In genomic region chr19:41265376-41266153, GRCh38 we compare ENCODE assay signal across 7 cellular contexts. TPM values are rescaled to one million over a fixed set of nuclear protein-coding genes. Genes with fewer than 3 reads are reported as not detected.
DNase-seq lines count a peak whose midpoint lies in the region; ATAC-seq and TF ChIP-seq lines count a peak whose summit lies in the region.

No MANE protein-coding gene starts in this region.

- WGBS in mammary epithelial cell (ENCODE audit: low coverage, missing lambda C conversion rate) = 3% methylated on average over 9 of the region's 17 CpGs
- WGBS in transverse colon (ENCODE audit: low coverage in 1 of 2), 2 donors = 3% methylated on average over 17 of the region's 17 CpGs; no CpG with 5 or more reads in 1 of the 2 donors

- TF ChIP-seq CTCF in GM12865 (IDR thresholded peaks at IDR 0.05; ENCODE audit: insufficient read depth, low read depth, low read length, missing control alignments) (no peak), OCI-LY7 (conservative IDR thresholded peaks at IDR 0.05; ENCODE audit: low read length) (no peak), mammary epithelial cell (conservative IDR thresholded peaks at IDR 0.05 in 1 of 2, IDR thresholded peaks at IDR 0.05 in 1 of 2; ENCODE audit: extremely low read depth in 1 of 2, insufficient read depth in 1 of 2, low read depth in 1 of 2, low read length in 2 of 2) (no peak), lower lobe of right lung (IDR thresholded peaks at IDR 0.05) (no peak), transverse colon (IDR thresholded peaks at IDR 0.05) (no peak)

- CTCF ChIA-PET in OCI-LY7 (lab: Charles Lee; ENCODE audit: unreplicated experiment) = interaction anchor here (0.5 to 0.7 kb wide), 3 partner anchors 26 to 732 kb away, joined by 3 to 15 read pairs (median 4); no protein-coding TSS in a partner anchor
- CTCF ChIA-PET in mammary epithelial cell (lab: Charles Lee; ENCODE audit: low non-redundant PET) = no interaction called here

- POLR2A ChIA-PET in OCI-LY7 (lab: Charles Lee) = interaction anchor here (0.6 to 1.4 kb wide), 4 partner anchors 21 to 216 kb away, joined by 3 read pairs; partner anchors contain the start of gene B9D2

- H3K4me1 ChIP-seq in OCI-LY7 (ENCODE audit: insufficient read depth, low read length, poor library complexity, severe bottlenecking) (peaks cover 15% of the 10 kb centered on the region), mammary epithelial cell (ENCODE audit: insufficient read depth, low read length) (peaks cover 20% of the 10 kb centered on the region), lower lobe of right lung (peaks cover 37% of the 10 kb centered on the region), transverse colon (peaks cover 11 to 32% (median 26%) of the 10 kb centered on the region in 4 donors)

- no peaks in the 10 kb centered on the region for H3K9me2 ChIP-seq in OCI-LY7 (ENCODE audit: insufficient read depth, low read length)

- no peak for ATAC-seq in lower lobe of right lung
- no peak for ATAC-seq in GM18517 (IDR thresholded peaks at IDR 0.05; ENCODE audit: unreplicated experiment)

- H4K20me1 ChIP-seq in OCI-LY7 (ENCODE audit: insufficient read depth, low read length) = peaks cover 19% of the 10 kb centered on the region
- H4K20me1 ChIP-seq in mammary epithelial cell (ENCODE audit: insufficient read depth, low read length) = no peaks in the 10 kb centered on the region

- H3K9ac ChIP-seq in mammary epithelial cell (ENCODE audit: insufficient read depth, low read length) = peak overlapping the region; percentile 92

- TF ChIP-seq POLR2A in transverse colon (IDR thresholded peaks at IDR 0.05) = peak; percentile 16

- H3K27me3 ChIP-seq in mammary epithelial cell (ENCODE audit: insufficient read depth, low read length) (no peaks in the 10 kb centered on the region), lower lobe of right lung (ENCODE audit: low read depth) (no peaks in the 10 kb centered on the region), transverse colon (no peaks in the 10 kb centered on the region)

- in situ Hi-C loops in mammary epithelial cell (cut with MboI; ENCODE audit: low sequenced_read_pairs in 2 of 2) = no loop called here
- in situ Hi-C loops in transverse colon (cut with MboI; ENCODE audit: low pct_ligation_motif_present in 1 of 4, low pct_unique_long_range_greater_than_20kb in 1 of 4, low sequenced_read_pairs in 3 of 4) = loop anchor here in 1 of 4 donors (25.0 kb wide), 1 partner anchor 603 kb away; no protein-coding TSS in a partner anchor

- no peaks in the 10 kb centered on the region for H3K9me3 ChIP-seq in OCI-LY7 (ENCODE audit: low read length)
- H3K9me3 ChIP-seq in mammary epithelial cell (replicated peaks; ENCODE audit: insufficient read depth, low read length) = no peaks in the 10 kb centered on the region
- H3K9me3 ChIP-seq in lower lobe of right lung = no peaks in the 10 kb centered on the region
- no peaks in the 10 kb centered on the region for H3K9me3 ChIP-seq in transverse colon

- H3K4me2 ChIP-seq in OCI-LY7 (ENCODE audit: low read length) = peak overlapping the region; percentile 81
- peak overlapping the region; percentile 70 for H3K4me2 ChIP-seq in mammary epithelial cell (ENCODE audit: insufficient read depth, low read depth, low read length)

- peak; percentile 35 for DNase-seq in GM12865 (ENCODE audit: low read depth)
- peak; percentile 17 for DNase-seq in OCI-LY7 (ENCODE audit: low spot score)
- peak; percentile 16 for DNase-seq in mammary epithelial cell
- no peak for DNase-seq in lower lobe of right lung
- DNase-seq in transverse colon = peak; percentile 24
- DNase-seq in stimulated activated CD4-positive, alpha-beta T cell treated with anti-CD3 and anti-CD28 coated beads, Interleukin-4, amount 100 ng/mL, for 24 hours = no peak

- peak overlapping the region; percentile 83 for H3K27ac ChIP-seq in OCI-LY7 (ENCODE audit: low read depth, low read length, poor library complexity, severe bottlenecking)
- peak overlapping the region; percentile 92 for H3K27ac ChIP-seq in mammary epithelial cell (ENCODE audit: insufficient read depth, low read depth, low read length)
- peak overlapping the region; percentile 100 for H3K27ac ChIP-seq in lower lobe of right lung
- H3K27ac ChIP-seq in transverse colon = peak overlapping the region; percentile 99 to 100 (median 100)

- intact Hi-C loops in OCI-LY7 (cut with micrococcal nuclease; ENCODE audit: unreplicated experiment) (loop anchor here (2.0 kb wide), 1 partner anchor 61 kb away; no protein-coding TSS in a partner anchor), mammary epithelial cell (cut with micrococcal nuclease) (no loop called here), lower lobe of right lung (cut with DNase I) (no loop called here), transverse colon (cut with DNase I; ENCODE audit: low total_unique reads) (no loop called here)

- no peak for TF ChIP-seq EP300 in transverse colon (IDR thresholded peaks at IDR 0.05; ENCODE audit: low read depth)

- H3K4me3 ChIP-seq in GM12865 (ENCODE audit: low read depth, low read length) = peak overlapping the region; percentile 89
- H3K4me3 ChIP-seq in OCI-LY7 (ENCODE audit: low read depth, low read length, poor library complexity, severe bottlenecking) = peak overlapping the region; percentile 96
- H3K4me3 ChIP-seq in mammary epithelial cell (replicated peaks in 1 of 3; ENCODE audit: insufficient read depth in 1 of 3, low read depth in 2 of 3, low read length in 3 of 3) = peak overlapping the region; percentile 85 to 93 (median 87)
- H3K4me3 ChIP-seq in lower lobe of right lung = peak overlapping the region; percentile 96
- peak overlapping the region; percentile 89 to 99 (median 98) for H3K4me3 ChIP-seq in transverse colon

- H3K79me2 ChIP-seq in OCI-LY7 (ENCODE audit: insufficient read depth, low read depth, low read length) (peaks cover 61% of the 10 kb centered on the region), mammary epithelial cell (ENCODE audit: insufficient read depth, low read length) (peaks cover 65% of the 10 kb centered on the region)

- H2AFZ ChIP-seq in OCI-LY7 (ENCODE audit: low read length) (no peak overlapping the region), mammary epithelial cell (ENCODE audit: low read depth, low read length) (peak overlapping the region; percentile 56)

- dilution Hi-C loops in mammary epithelial cell (cut with HindIII; ENCODE audit: low sequenced_read_pairs) = no loop called here

- peaks cover 55% of the 10 kb centered on the region for H3K36me3 ChIP-seq in OCI-LY7 (ENCODE audit: insufficient read depth, low read length)
- H3K36me3 ChIP-seq in mammary epithelial cell (ENCODE audit: insufficient read depth, low read length) = peaks cover 14% of the 10 kb centered on the region
- peaks cover 31% of the 10 kb centered on the region for H3K36me3 ChIP-seq in lower lobe of right lung
- H3K36me3 ChIP-seq in transverse colon = peaks cover 0 to 30% (median 13%) of the 10 kb centered on the region in 4 donors

- no TSS peak for BruUV-seq in OCI-LY7 (replicated peaks; lab: Mats Ljungman, UMichigan)
- no TSS peak for BruUV-seq in mammary epithelial cell (replicated peaks; lab: Mats Ljungman, UMichigan)

RNA-seq across cellular contexts. Expression of gene HNRNPUL1, which starts 1.4 kb away (rescaled TPM):
- 194 and 200 TPM in 2 replicates for total RNA-seq in OCI-LY7 (2014; rRNA removed; shearing (Covaris generic))
- total RNA-seq in OCI-LY7 (2022) = 360 and 377 TPM in 2 replicates
- 100 to 1,000 TPM in 1 of 2 donors, 10 to 100 TPM in 1; 80.7 to 175 TPM for total RNA-seq in mammary epithelial cell
- polyA plus RNA-seq in mammary epithelial cell = 38.8 TPM
- polyA minus RNA-seq in mammary epithelial cell = 148 TPM
- total RNA-seq in lower lobe of right lung = 191 TPM
- total RNA-seq in transverse colon = 100 to 1,000 TPM; 115 to 296 (median 145) TPM

RNA-seq across cellular contexts. Expression of gene CCDC97, which starts 44.4 kb away (rescaled TPM):
- total RNA-seq in OCI-LY7 (2014; rRNA removed; shearing (Covaris generic)) = 14.4 and 15.0 TPM in 2 replicates
- total RNA-seq in OCI-LY7 (2022) (35.0 and 36.6 TPM in 2 replicates), mammary epithelial cell (10 to 100 TPM; 10.8 to 24.8 TPM), lower lobe of right lung (30.3 TPM), transverse colon (10 to 100 TPM; 10.1 to 22.4 (median 15.4) TPM)
- 9.5 TPM for polyA plus RNA-seq in mammary epithelial cell
- 34.4 TPM for polyA minus RNA-seq in mammary epithelial cell

RNA-seq across cellular contexts. Expression of gene AXL, which starts 46.5 kb away (rescaled TPM):
- total RNA-seq in OCI-LY7 (2014; rRNA removed; shearing (Covaris generic)) = not detected in 2 replicates
- total RNA-seq in OCI-LY7 (2022) (not detected in 2 replicates), mammary epithelial cell (100 to 1,000 TPM; 121 to 141 TPM), lower lobe of right lung (92.7 TPM), transverse colon (10 to 100 TPM; 19.7 to 52.4 (median 25.6) TPM)
- polyA plus RNA-seq in mammary epithelial cell = 57.3 TPM
- polyA minus RNA-seq in mammary epithelial cell = 460 TPM

Comparison
In these comparisons a context has a peak if more than half of its experiments do, and no peak if none do; other contexts are left out.
1. DNase-seq: peak in GM12865 (single experiment), OCI-LY7 (single experiment), mammary epithelial cell (single experiment) and transverse colon (single experiment); none in lower lobe of right lung (single experiment) and stimulated activated CD4-positive, alpha-beta T cell treated with anti-CD3 and anti-CD28 coated beads, Interleukin-4, amount 100 ng/mL, for 24 hours (single experiment).
2. RNA of gene AXL, which starts 46.5 kb away (total RNA-seq): 121 to 141 TPM in mammary epithelial cell, 92.7 TPM in lower lobe of right lung (single experiment) and 19.7 to 52.4 TPM in transverse colon; not detected in OCI-LY7; every median in the first group is over 10 times any median in the second.
3. Peak in every context shown above with its lines, with median percentiles within 50 percentile points of each other: H3K4me3 ChIP-seq and H3K27ac ChIP-seq.